In the genomic region with DNA sequence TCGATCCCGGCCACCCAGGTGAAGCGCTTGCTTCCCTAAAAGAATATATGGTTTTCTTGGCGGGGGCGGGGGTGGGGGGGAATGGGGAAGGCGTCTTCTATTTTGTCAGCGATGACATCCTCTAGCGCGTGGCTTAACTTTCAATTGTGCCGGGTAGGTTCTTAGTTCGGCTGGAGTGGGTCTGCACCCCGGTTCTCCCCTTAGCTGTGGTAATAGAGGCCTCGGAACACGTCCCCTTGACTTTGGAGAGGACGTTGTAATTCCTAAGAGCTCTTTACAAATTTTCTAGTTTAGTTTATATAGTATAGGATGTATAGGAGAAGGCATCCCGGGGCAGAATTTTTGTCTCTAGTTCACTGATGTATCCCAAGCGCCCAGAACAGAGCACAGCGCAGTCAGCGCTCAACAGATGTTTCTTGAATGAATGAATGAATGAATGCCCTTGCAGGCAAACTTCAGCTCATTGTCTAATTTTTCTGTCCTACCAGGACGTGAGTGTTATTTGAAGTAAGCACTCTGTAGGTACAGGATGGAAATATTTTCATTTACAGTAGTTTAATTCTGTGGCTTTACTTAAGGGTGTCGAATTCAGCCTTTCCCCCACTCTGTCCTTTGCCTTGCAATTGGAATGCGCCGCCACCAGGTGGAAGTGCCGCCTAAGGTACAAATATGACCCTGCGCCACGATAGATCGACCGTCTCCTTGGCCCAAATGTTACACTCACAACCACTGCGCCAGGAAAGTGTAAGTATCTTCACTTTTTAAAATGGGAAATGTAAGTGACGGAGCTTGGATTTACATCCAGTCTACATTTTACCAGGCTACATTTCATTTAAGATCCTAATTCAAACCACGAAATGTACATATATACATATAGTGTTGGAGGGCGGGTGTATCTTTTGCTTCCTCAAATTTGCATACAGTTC, we compare ENCODE assay signal across 1 cellular context.
TF ChIP-seq lines count a peak whose summit lies in the region.

No MANE protein-coding gene starts in this region.

TF ChIP-seq in K562, 482 proteins besides CTCF, POLR2A, EP300 and RAD21 (continued from another document and continues in another):
- TF ChIP-seq, protein P1, sequence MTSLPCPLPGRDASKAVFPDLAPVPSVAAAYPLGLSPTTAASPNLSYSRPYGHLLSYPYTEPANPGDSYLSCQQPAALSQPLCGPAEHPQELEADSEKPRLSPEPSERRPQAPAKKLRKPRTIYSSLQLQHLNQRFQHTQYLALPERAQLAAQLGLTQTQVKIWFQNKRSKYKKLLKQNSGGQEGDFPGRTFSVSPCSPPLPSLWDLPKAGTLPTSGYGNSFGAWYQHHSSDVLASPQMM (CRISPR knock-in tag; IDR thresholded peaks at IDR 0.05): no peak
- peak; percentile 12 for TF ChIP-seq TBP (optimal IDR thresholded peaks at IDR 0.05; ENCODE audit: low read depth, low read length)
- TF ChIP-seq ZNF282 (CRISPR knock-in tag; IDR thresholded peaks at IDR 0.05): no peak
- no peak for TF ChIP-seq TRIM24 (IDR thresholded peaks at IDR 0.05)
- TF ChIP-seq, protein P2, sequence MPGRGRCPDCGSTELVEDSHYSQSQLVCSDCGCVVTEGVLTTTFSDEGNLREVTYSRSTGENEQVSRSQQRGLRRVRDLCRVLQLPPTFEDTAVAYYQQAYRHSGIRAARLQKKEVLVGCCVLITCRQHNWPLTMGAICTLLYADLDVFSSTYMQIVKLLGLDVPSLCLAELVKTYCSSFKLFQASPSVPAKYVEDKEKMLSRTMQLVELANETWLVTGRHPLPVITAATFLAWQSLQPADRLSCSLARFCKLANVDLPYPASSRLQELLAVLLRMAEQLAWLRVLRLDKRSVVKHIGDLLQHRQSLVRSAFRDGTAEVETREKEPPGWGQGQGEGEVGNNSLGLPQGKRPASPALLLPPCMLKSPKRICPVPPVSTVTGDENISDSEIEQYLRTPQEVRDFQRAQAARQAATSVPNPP (IDR thresholded peaks at IDR 0.05; ENCODE audit: borderline replicate concordance, insufficient read depth, insufficient read length): no peak
- TF ChIP-seq MAZ (CRISPR knock-in tag; conservative IDR thresholded peaks at IDR 0.05 in 1 of 2, IDR thresholded peaks at IDR 0.05 in 1 of 2): peak; percentile 22 to 23; a peak in 2 of 4 replicates
- TF ChIP-seq, protein P3, sequence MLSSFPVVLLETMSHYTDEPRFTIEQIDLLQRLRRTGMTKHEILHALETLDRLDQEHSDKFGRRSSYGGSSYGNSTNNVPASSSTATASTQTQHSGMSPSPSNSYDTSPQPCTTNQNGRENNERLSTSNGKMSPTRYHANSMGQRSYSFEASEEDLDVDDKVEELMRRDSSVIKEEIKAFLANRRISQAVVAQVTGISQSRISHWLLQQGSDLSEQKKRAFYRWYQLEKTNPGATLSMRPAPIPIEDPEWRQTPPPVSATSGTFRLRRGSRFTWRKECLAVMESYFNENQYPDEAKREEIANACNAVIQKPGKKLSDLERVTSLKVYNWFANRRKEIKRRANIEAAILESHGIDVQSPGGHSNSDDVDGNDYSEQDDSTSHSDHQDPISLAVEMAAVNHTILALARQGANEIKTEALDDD (IDR thresholded peaks at IDR 0.05): no peak
- 0 out of 2 replicates have a peak, but pooled peaks have one; percentile 26 for TF ChIP-seq JUND (IDR thresholded peaks at IDR 0.05; ENCODE audit: borderline replicate concordance, low read depth, low read length)
- TF ChIP-seq JUND (tag; IDR thresholded peaks at IDR 0.05; ENCODE audit: borderline replicate concordance, low read depth, low read length): no peak; the same call in 2 of the 3 replicates
- TF ChIP-seq HNRNPUL1 (IDR thresholded peaks at IDR 0.05; ENCODE audit: low read length): no peak
- TF ChIP-seq, protein P4, sequence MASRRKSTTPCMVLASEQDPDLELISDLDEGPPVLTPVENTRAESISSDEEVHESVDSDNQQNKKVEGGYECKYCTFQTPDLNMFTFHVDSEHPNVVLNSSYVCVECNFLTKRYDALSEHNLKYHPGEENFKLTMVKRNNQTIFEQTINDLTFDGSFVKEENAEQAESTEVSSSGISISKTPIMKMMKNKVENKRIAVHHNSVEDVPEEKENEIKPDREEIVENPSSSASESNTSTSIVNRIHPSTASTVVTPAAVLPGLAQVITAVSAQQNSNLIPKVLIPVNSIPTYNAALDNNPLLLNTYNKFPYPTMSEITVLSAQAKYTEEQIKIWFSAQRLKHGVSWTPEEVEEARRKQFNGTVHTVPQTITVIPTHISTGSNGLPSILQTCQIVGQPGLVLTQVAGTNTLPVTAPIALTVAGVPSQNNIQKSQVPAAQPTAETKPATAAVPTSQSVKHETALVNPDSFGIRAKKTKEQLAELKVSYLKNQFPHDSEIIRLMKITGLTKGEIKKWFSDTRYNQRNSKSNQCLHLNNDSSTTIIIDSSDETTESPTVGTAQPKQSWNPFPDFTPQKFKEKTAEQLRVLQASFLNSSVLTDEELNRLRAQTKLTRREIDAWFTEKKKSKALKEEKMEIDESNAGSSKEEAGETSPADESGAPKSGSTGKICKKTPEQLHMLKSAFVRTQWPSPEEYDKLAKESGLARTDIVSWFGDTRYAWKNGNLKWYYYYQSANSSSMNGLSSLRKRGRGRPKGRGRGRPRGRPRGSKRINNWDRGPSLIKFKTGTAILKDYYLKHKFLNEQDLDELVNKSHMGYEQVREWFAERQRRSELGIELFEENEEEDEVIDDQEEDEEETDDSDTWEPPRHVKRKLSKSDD (conservative IDR thresholded peaks at IDR 0.05; ENCODE audit: low read length): no peak
- TF ChIP-seq, protein P5, sequence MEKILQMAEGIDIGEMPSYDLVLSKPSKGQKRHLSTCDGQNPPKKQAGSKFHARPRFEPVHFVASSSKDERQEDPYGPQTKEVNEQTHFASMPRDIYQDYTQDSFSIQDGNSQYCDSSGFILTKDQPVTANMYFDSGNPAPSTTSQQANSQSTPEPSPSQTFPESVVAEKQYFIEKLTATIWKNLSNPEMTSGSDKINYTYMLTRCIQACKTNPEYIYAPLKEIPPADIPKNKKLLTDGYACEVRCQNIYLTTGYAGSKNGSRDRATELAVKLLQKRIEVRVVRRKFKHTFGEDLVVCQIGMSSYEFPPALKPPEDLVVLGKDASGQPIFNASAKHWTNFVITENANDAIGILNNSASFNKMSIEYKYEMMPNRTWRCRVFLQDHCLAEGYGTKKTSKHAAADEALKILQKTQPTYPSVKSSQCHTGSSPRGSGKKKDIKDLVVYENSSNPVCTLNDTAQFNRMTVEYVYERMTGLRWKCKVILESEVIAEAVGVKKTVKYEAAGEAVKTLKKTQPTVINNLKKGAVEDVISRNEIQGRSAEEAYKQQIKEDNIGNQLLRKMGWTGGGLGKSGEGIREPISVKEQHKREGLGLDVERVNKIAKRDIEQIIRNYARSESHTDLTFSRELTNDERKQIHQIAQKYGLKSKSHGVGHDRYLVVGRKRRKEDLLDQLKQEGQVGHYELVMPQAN (IDR thresholded peaks at IDR 0.05; ENCODE audit: borderline replicate concordance): no peak
- TF ChIP-seq FOXA3 (CRISPR knock-in tag; conservative IDR thresholded peaks at IDR 0.05 in 1 of 2, IDR thresholded peaks at IDR 0.05 in 1 of 2): no peak
- TF ChIP-seq ZNF695 (CRISPR knock-in tag; IDR thresholded peaks at IDR 0.05): no peak
- TF ChIP-seq ATF7 (IDR thresholded peaks at IDR 0.05): peak; percentile 45; the same call in 1 of the 2 replicates
- no peak for TF ChIP-seq ZNF589 (CRISPR knock-in tag; IDR thresholded peaks at IDR 0.05; ENCODE audit: low read depth)
- TF ChIP-seq KDM1A (IDR thresholded peaks at IDR 0.05): no peak
- TF ChIP-seq LCOR (CRISPR knock-in tag; IDR thresholded peaks at IDR 0.05): 0 out of 2 replicates have a peak, but pooled peaks have one; percentile 36
- no peak for TF ChIP-seq CREBBP (IDR thresholded peaks at IDR 0.05; ENCODE audit: low read depth, low read length)
- TF ChIP-seq ERF (CRISPR knock-in tag; IDR thresholded peaks at IDR 0.05): no peak
- TF ChIP-seq, protein P6, sequence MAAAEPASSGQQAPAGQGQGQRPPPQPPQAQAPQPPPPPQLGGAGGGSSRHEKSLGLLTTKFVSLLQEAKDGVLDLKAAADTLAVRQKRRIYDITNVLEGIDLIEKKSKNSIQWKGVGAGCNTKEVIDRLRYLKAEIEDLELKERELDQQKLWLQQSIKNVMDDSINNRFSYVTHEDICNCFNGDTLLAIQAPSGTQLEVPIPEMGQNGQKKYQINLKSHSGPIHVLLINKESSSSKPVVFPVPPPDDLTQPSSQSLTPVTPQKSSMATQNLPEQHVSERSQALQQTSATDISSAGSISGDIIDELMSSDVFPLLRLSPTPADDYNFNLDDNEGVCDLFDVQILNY (CRISPR knock-in tag; IDR thresholded peaks at IDR 0.05): no peak
- TF ChIP-seq ZNF766 (CRISPR knock-in tag; conservative IDR thresholded peaks at IDR 0.05): no peak; the same call in 1 of the 2 replicates
- TF ChIP-seq MCM2 (IDR thresholded peaks at IDR 0.05; ENCODE audit: low read depth): no peak
- TF ChIP-seq ZNF324 (CRISPR knock-in tag; IDR thresholded peaks at IDR 0.05): no peak
- TF ChIP-seq ZBTB8A (IDR thresholded peaks at IDR 0.05; ENCODE audit: partially characterized antibody): no peak
- TF ChIP-seq, protein P7, sequence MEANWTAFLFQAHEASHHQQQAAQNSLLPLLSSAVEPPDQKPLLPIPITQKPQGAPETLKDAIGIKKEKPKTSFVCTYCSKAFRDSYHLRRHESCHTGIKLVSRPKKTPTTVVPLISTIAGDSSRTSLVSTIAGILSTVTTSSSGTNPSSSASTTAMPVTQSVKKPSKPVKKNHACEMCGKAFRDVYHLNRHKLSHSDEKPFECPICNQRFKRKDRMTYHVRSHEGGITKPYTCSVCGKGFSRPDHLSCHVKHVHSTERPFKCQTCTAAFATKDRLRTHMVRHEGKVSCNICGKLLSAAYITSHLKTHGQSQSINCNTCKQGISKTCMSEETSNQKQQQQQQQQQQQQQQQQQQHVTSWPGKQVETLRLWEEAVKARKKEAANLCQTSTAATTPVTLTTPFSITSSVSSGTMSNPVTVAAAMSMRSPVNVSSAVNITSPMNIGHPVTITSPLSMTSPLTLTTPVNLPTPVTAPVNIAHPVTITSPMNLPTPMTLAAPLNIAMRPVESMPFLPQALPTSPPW (CRISPR knock-in tag; IDR thresholded peaks at IDR 0.05): peak; percentile 8; the same call in 1 of the 2 replicates
- TF ChIP-seq BMI1 (IDR thresholded peaks at IDR 0.05; ENCODE audit: low read length): no peak
- no peak for TF ChIP-seq MYNN (IDR thresholded peaks at IDR 0.05)
- TF ChIP-seq MYNN (CRISPR knock-in tag; IDR thresholded peaks at IDR 0.05): no peak
- peak; percentile 98 for TF ChIP-seq ZNF24 (IDR thresholded peaks at IDR 0.05)
- TF ChIP-seq, protein P8, sequence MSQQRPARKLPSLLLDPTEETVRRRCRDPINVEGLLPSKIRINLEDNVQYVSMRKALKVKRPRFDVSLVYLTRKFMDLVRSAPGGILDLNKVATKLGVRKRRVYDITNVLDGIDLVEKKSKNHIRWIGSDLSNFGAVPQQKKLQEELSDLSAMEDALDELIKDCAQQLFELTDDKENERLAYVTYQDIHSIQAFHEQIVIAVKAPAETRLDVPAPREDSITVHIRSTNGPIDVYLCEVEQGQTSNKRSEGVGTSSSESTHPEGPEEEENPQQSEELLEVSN (IDR thresholded peaks at IDR 0.05; ENCODE audit: borderline replicate concordance in 1 of 2, extremely low read depth in 1 of 2, insufficient read depth in 1 of 2, insufficient read length in 1 of 2, low read depth in 1 of 2, low read length in 1 of 2, poor library complexity in 1 of 2, severe bottlenecking in 1 of 2): no peak
- no peak for TF ChIP-seq KAT8 (IDR thresholded peaks at IDR 0.05; ENCODE audit: low read depth)
- TF ChIP-seq NCOA4 (IDR thresholded peaks at IDR 0.05; ENCODE audit: partially characterized antibody): no peak
- no peak for TF ChIP-seq RAD51 (IDR thresholded peaks at IDR 0.05; ENCODE audit: borderline replicate concordance, low read depth)
- TF ChIP-seq TAF9B (IDR thresholded peaks at IDR 0.05; ENCODE audit: partially characterized antibody): no peak
- peak; percentile 90 for TF ChIP-seq ARID2 (IDR thresholded peaks at IDR 0.05)
- no peak for TF ChIP-seq PTRF (tag; IDR thresholded peaks at IDR 0.05)
- no peak for TF ChIP-seq MTA1 (IDR thresholded peaks at IDR 0.05; ENCODE audit: borderline replicate concordance)
- no peak for TF ChIP-seq FOXJ2 (tag; IDR thresholded peaks at IDR 0.05)
- 0 out of 2 replicates have a peak, but pooled peaks have one; percentile 18 for TF ChIP-seq BACH1 (tag; IDR thresholded peaks at IDR 0.05)
- no peak for TF ChIP-seq HCFC1 (IDR thresholded peaks at IDR 0.05; ENCODE audit: low read depth, low read length)
- TF ChIP-seq BRF1 (IDR thresholded peaks at IDR 0.05; ENCODE audit: borderline replicate concordance, extremely low read depth, insufficient read length): no peak
- TF ChIP-seq ETV6 (IDR thresholded peaks at IDR 0.05; ENCODE audit: borderline replicate concordance in 1 of 2, low read depth in 2 of 2, low read length in 1 of 2): no peak
- no peak for TF ChIP-seq ETV6 (CRISPR knock-in tag; IDR thresholded peaks at IDR 0.05; ENCODE audit: borderline replicate concordance)
- no peak for TF ChIP-seq KLF13 (tag; IDR thresholded peaks at IDR 0.05; ENCODE audit: borderline replicate concordance, low read depth)
- no peak for TF ChIP-seq ZBED1 (IDR thresholded peaks at IDR 0.05)
- no peak for TF ChIP-seq SREBF2 (CRISPR knock-in tag; IDR thresholded peaks at IDR 0.05)
- no peak for TF ChIP-seq PRPF4 (IDR thresholded peaks at IDR 0.05; ENCODE audit: insufficient read depth, low read depth, low read length, poor library complexity, severe bottlenecking)
- no peak for TF ChIP-seq RBM22 (IDR thresholded peaks at IDR 0.05; ENCODE audit: low read depth, low read length, poor library complexity, severe bottlenecking)
- no peak for TF ChIP-seq SMARCE1 (IDR thresholded peaks at IDR 0.05)
- TF ChIP-seq KDM4B (IDR thresholded peaks at IDR 0.05; ENCODE audit: borderline replicate concordance in 2 of 2, low read depth in 1 of 2): no peak
- TF ChIP-seq ESRRA (IDR thresholded peaks at IDR 0.05; ENCODE audit: borderline replicate concordance, low read depth): peak; percentile 58
- no peak for TF ChIP-seq PML (IDR thresholded peaks at IDR 0.05; ENCODE audit: low read length)
- TF ChIP-seq, protein P9, sequence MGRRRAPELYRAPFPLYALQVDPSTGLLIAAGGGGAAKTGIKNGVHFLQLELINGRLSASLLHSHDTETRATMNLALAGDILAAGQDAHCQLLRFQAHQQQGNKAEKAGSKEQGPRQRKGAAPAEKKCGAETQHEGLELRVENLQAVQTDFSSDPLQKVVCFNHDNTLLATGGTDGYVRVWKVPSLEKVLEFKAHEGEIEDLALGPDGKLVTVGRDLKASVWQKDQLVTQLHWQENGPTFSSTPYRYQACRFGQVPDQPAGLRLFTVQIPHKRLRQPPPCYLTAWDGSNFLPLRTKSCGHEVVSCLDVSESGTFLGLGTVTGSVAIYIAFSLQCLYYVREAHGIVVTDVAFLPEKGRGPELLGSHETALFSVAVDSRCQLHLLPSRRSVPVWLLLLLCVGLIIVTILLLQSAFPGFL (CRISPR knock-in tag; IDR thresholded peaks at IDR 0.05): no peak
- TF ChIP-seq SRSF9 (IDR thresholded peaks at IDR 0.05; ENCODE audit: borderline replicate concordance, low read depth, low read length): no peak
- TF ChIP-seq NR3C1 (CRISPR knock-in tag; IDR thresholded peaks at IDR 0.05): no peak
- no peak for TF ChIP-seq PRMT5 (CRISPR knock-in tag; IDR thresholded peaks at IDR 0.05)
- no peak for TF ChIP-seq ZNF140 (CRISPR knock-in tag; IDR thresholded peaks at IDR 0.05)
- no peak for TF ChIP-seq RBM14 (IDR thresholded peaks at IDR 0.05; ENCODE audit: borderline replicate concordance, insufficient read depth, low read depth, low read length)
- TF ChIP-seq ZNF143 (CRISPR knock-in tag; IDR thresholded peaks at IDR 0.05): no peak
- no peak for TF ChIP-seq ZNF197 (CRISPR knock-in tag; IDR thresholded peaks at IDR 0.05; ENCODE audit: low read depth)
